In genomic region chr1:231714440-231714839, GRCh38 we compare ENCODE assay signal across 39 cellular contexts.
"Had no signal": no experiment of that assay in that cellular context is flagged by ENCODE, and none has a peak within 500 bp of the region (broad histone marks: within the 10 kb centered on the region; RNA-seq: fewer than 3 reads in every experiment).

No MANE protein-coding gene starts in this region.

- H3K4me3 Mint-ChIP-seq: activated naive CD4-positive, alpha-beta T cell treated with anti-CD3 and anti-CD28 coated beads for 36 hours; activated naive CD4-positive, alpha-beta T cell treated with anti-CD3 and anti-CD28 coated beads, Interleukin-2, amount 10 ng/mL, durations not matched to agents 7 days and 5 days; activated naive CD4-positive, alpha-beta T cell treated with anti-CD3 and anti-CD28 coated beads, Interleukin-2, amount 50 U/mL, for 24 hours; activated naive CD8-positive, alpha-beta T cell; activated naive CD8-positive, alpha-beta T cell treated with anti-CD3 and anti-CD28 coated beads for 36 hours; activated naive CD8-positive, alpha-beta T cell treated with anti-CD3 and anti-CD28 coated beads, Interleukin-2, amount 10 ng/mL, durations not matched to agents 7 days and 5 days; activated naive CD8-positive, alpha-beta T cell treated with anti-CD3 and anti-CD28 coated beads, Interleukin-2, amount 50 U/mL, for 24 hours; activated T-cell treated with anti-CD3 and anti-CD28 coated beads, Interleukin-2, amount 50 U/mL, for 24 hours; activated T-cell treated with anti-CD3 and anti-CD28 coated beads, Interleukin-2, amount 50 U/mL, for 4 hours; activated T-cell treated with anti-CD3 and anti-CD28 coated beads, Interleukin-2, amount 50 U/mL, for 72 hours; activated T-helper 1 cell treated with anti-CD3 and anti-CD28 coated beads, Interleukin-12 subunit alpha, Interleukin-12 subunit beta, Interleukin-2, Interleukin-4 antibody, amounts not matched to agents 30 ng/mL and 10 ng/mL and 1 ng/mL, durations not matched to agents 14 hours and 24 hours and 36 hours; activated T-helper 17 cell treated with anti-CD3 and anti-CD28 coated beads, Interleukin-2, amount 50 U/mL, for 72 hours; brain; central memory CD8-positive, alpha-beta T cell had no signal

- FAIRE-seq: astrocyte, bronchial epithelial cell, colon had no signal

- ATAC-seq: activated naive CD4-positive, alpha-beta T cell treated with anti-CD3 and anti-CD28 coated beads, Interleukin-2, amount 50 U/mL, for 72 hours; activated naive CD8-positive, alpha-beta T cell treated with anti-CD3 and anti-CD28 coated beads, Interleukin-2, amount 50 U/mL, for 24 hours; activated T-cell treated with anti-CD3 and anti-CD28 coated beads, Interleukin-2, amount 50 U/mL, for 4 hours; activated T-cell treated with anti-CD3 and anti-CD28 coated beads, Interleukin-2, amount 50 U/mL, for 72 hours; activated T-helper 17 cell treated with anti-CD3 and anti-CD28 coated beads, Interleukin-2, amount 50 U/mL, for 72 hours had no signal

- H3K27me3 ChIP-seq: adrenal gland, ascending aorta, brain microvascular endothelial cell, breast epithelium, cardiac muscle cell, colonic mucosa had no signal

- H3K27me3 Mint-ChIP-seq: activated naive CD4-positive, alpha-beta T cell treated with anti-CD3 and anti-CD28 coated beads, Interleukin-2, amount 10 ng/mL, durations not matched to agents 7 days and 5 days; activated naive CD4-positive, alpha-beta T cell treated with anti-CD3 and anti-CD28 coated beads, Interleukin-2, amount 50 U/mL, for 24 hours; activated naive CD8-positive, alpha-beta T cell; activated naive CD8-positive, alpha-beta T cell treated with anti-CD3 and anti-CD28 coated beads for 36 hours; activated naive CD8-positive, alpha-beta T cell treated with anti-CD3 and anti-CD28 coated beads, Interleukin-2, amount 10 ng/mL, durations not matched to agents 7 days and 5 days; activated naive CD8-positive, alpha-beta T cell treated with anti-CD3 and anti-CD28 coated beads, Interleukin-2, amount 50 U/mL, for 24 hours; activated T-cell treated with anti-CD3 and anti-CD28 coated beads, Interleukin-2, amount 50 U/mL, for 24 hours; activated T-helper 17 cell treated with anti-CD3 and anti-CD28 coated beads, Interleukin-2, amount 50 U/mL, for 72 hours; brain had no signal

- DNase-seq: activated effector memory CD4-positive, alpha-beta T cell treated with anti-CD3 and anti-CD28 coated beads, Interleukin-2, amount 50 U/mL, for 16 hours; activated effector memory CD4-positive, alpha-beta T cell treated with Interleukin-2 at 50 U/mL for 16 hours; activated gamma-delta T cell; activated gamma-delta T cell treated with Interleukin-2 at 50 U/mL for 16 hours; activated naive CD4-positive, alpha-beta T cell; activated naive CD4-positive, alpha-beta T cell treated with anti-CD3 and anti-CD28 coated beads for 36 hours; activated naive CD4-positive, alpha-beta T cell treated with anti-CD3 and anti-CD28 coated beads, Interleukin-2, amount 10 ng/mL, durations not matched to agents 7 days and 5 days; activated naive CD4-positive, alpha-beta T cell treated with anti-CD3 and anti-CD28 coated beads, Interleukin-2, amount 50 U/mL, for 16 hours; activated naive CD4-positive, alpha-beta T cell treated with Interleukin-2 at 50 U/mL for 16 hours; activated naive CD8-positive, alpha-beta T cell treated with anti-CD3 and anti-CD28 coated beads for 36 hours; activated naive CD8-positive, alpha-beta T cell treated with anti-CD3 and anti-CD28 coated beads, Interleukin-2, amount 10 ng/mL, durations not matched to agents 7 days and 5 days; activated naive CD8-positive, alpha-beta T cell treated with anti-CD3 and anti-CD28 coated beads, Interleukin-2, amount 50 U/mL, for 24 hours; activated T-cell treated with anti-CD3 and anti-CD28 coated beads, Interleukin-2, amount 50 U/mL, for 24 hours; activated T-cell treated with anti-CD3 and anti-CD28 coated beads, Interleukin-2, amount 50 U/mL, for 4 hours; activated T-cell treated with anti-CD3 and anti-CD28 coated beads, Interleukin-2, amount 50 U/mL, for 48 hours; activated T-cell treated with anti-CD3 and anti-CD28 coated beads, Interleukin-2, amount 50 U/mL, for 72 hours; adrenal gland; amniotic stem cell; amygdala; anterior cingulate cortex; brain microvascular endothelial cell; caudate nucleus; central memory CD4-positive, alpha-beta T cell; cerebellar nuclear complex; colonic mucosa had no signal

- H3K27ac ChIP-seq: adrenal gland, ascending aorta, brain microvascular endothelial cell, breast epithelium, cardiac muscle cell, colonic mucosa had no signal

- H3K9me3 Mint-ChIP-seq: activated T-cell treated with anti-CD3 and anti-CD28 coated beads, Interleukin-2, amount 50 U/mL, for 24 hours; activated T-helper 17 cell treated with anti-CD3 and anti-CD28 coated beads, Interleukin-2, amount 50 U/mL, for 72 hours; activated T-helper 2 cell treated with anti-CD3 and anti-CD28 coated beads, Interferon-gamma antibody, Interleukin-2, Interleukin-4, amounts not matched to agents 10 μg/mL and 5 μg/mL and 100 μg/mL, durations not matched to agents 14 hours and 24 hours and 36 hours had no signal

- H3K9me3 ChIP-seq: adrenal gland, ascending aorta, breast epithelium, colonic mucosa had no signal

- H3K36me3 ChIP-seq: adrenal gland, ascending aorta, brain microvascular endothelial cell, breast epithelium, cardiac muscle cell, colonic mucosa had no signal

- H3K4me1 Mint-ChIP-seq: activated naive CD4-positive, alpha-beta T cell treated with anti-CD3 and anti-CD28 coated beads, Interleukin-2, amount 10 ng/mL, durations not matched to agents 7 days and 5 days; activated naive CD4-positive, alpha-beta T cell treated with anti-CD3 and anti-CD28 coated beads, Interleukin-2, amount 50 U/mL, for 24 hours; activated naive CD8-positive, alpha-beta T cell treated with anti-CD3 and anti-CD28 coated beads, Interleukin-2, amount 10 ng/mL, durations not matched to agents 7 days and 5 days; activated naive CD8-positive, alpha-beta T cell treated with anti-CD3 and anti-CD28 coated beads, Interleukin-2, amount 50 U/mL, for 24 hours; activated T-helper 17 cell treated with anti-CD3 and anti-CD28 coated beads, Interleukin-2, amount 50 U/mL, for 72 hours; central memory CD8-positive, alpha-beta T cell had no signal

- H3K4me3 ChIP-seq: adrenal gland, ascending aorta, breast epithelium, cardiac muscle cell, colonic mucosa had no signal

- H3K27ac Mint-ChIP-seq: activated naive CD4-positive, alpha-beta T cell treated with anti-CD3 and anti-CD28 coated beads for 36 hours; activated naive CD4-positive, alpha-beta T cell treated with anti-CD3 and anti-CD28 coated beads, Interleukin-2, amount 10 ng/mL, durations not matched to agents 7 days and 5 days; activated naive CD4-positive, alpha-beta T cell treated with anti-CD3 and anti-CD28 coated beads, Interleukin-2, amount 50 U/mL, for 24 hours; activated naive CD4-positive, alpha-beta T cell treated with anti-CD3 and anti-CD28 coated beads, Interleukin-2, amount 50 U/mL, for 72 hours; activated naive CD8-positive, alpha-beta T cell; activated naive CD8-positive, alpha-beta T cell treated with anti-CD3 and anti-CD28 coated beads for 36 hours; activated naive CD8-positive, alpha-beta T cell treated with anti-CD3 and anti-CD28 coated beads, Interleukin-2, amount 10 ng/mL, durations not matched to agents 7 days and 5 days; activated naive CD8-positive, alpha-beta T cell treated with anti-CD3 and anti-CD28 coated beads, Interleukin-2, amount 50 U/mL, for 24 hours; activated T-cell treated with anti-CD3 and anti-CD28 coated beads, Interleukin-2, amount 50 U/mL, for 24 hours; activated T-cell treated with anti-CD3 and anti-CD28 coated beads, Interleukin-2, amount 50 U/mL, for 72 hours; activated T-helper 1 cell treated with anti-CD3 and anti-CD28 coated beads, Interleukin-12 subunit alpha, Interleukin-12 subunit beta, Interleukin-2, Interleukin-4 antibody, amounts not matched to agents 30 ng/mL and 10 ng/mL and 1 ng/mL, durations not matched to agents 14 hours and 24 hours and 36 hours; activated T-helper 17 cell treated with anti-CD3 and anti-CD28 coated beads, Interleukin-2, amount 50 U/mL, for 72 hours; activated T-helper 2 cell treated with anti-CD3 and anti-CD28 coated beads, Interferon-gamma antibody, Interleukin-2, Interleukin-4, amounts not matched to agents 10 μg/mL and 5 μg/mL and 100 μg/mL, durations not matched to agents 14 hours and 24 hours and 36 hours had no signal

- H3K4me1 ChIP-seq: ascending aorta, breast epithelium, colonic mucosa had no signal
